In genomic region chr16:3401719-3402397, GRCh38 we compare ENCODE assay signal across 8 cellular contexts. TPM values are rescaled to one million over a fixed set of nuclear protein-coding genes. Genes with fewer than 3 reads are reported as not detected.
A peak's percentile ranks its signal among the peaks of the same experiment; 100 is the strongest.
DNase-seq lines count a peak whose midpoint lies in the region; ATAC-seq and TF ChIP-seq lines count a peak whose summit lies in the region.

No MANE protein-coding gene starts in this region.

- peak; percentile 22 for DNase-seq in 8988T
- DNase-seq in G401 (ENCODE audit: low spot score): peak; percentile 13
- DNase-seq in SK-MEL-5 (ENCODE audit: low read depth, low spot score): peak; percentile 11
- peak; percentile 6 for DNase-seq in epithelial cell of proximal tubule (ENCODE audit: low read depth)
- DNase-seq in osteocyte (ENCODE audit: extremely low spot score, unreplicated experiment): no peak
- no peak for DNase-seq in amniotic stem cell (lab: John Stamatoyannopoulos, UW)
- DNase-seq in activated gamma-delta T cell (lab: John Stamatoyannopoulos, UW): no peak

- peaks cover 25% of the 10 kb centered on the region for H3K9me3 Mint-ChIP-seq in osteocyte (ENCODE audit: unreplicated experiment)

- TF ChIP-seq CTCF in epithelial cell of proximal tubule (conservative IDR thresholded peaks at IDR 0.05; ENCODE audit: low read depth, low read length): no peak
- no peak for TF ChIP-seq CTCF in osteocyte (IDR thresholded peaks at IDR 0.05)

- peak overlapping the region; percentile 84 for H3K27ac Mint-ChIP-seq in osteocyte (ENCODE audit: unreplicated experiment)

- peaks cover 14% of the 10 kb centered on the region for H3K4me1 Mint-ChIP-seq in osteocyte (ENCODE audit: unreplicated experiment)

- H3K36me3 Mint-ChIP-seq in osteocyte (ENCODE audit: unreplicated experiment): peaks cover 56% of the 10 kb centered on the region

- H3K27me3 Mint-ChIP-seq in osteocyte (ENCODE audit: unreplicated experiment): no peaks in the 10 kb centered on the region

- no peak for ATAC-seq in GM21619 (IDR thresholded peaks at IDR 0.05; ENCODE audit: unreplicated experiment)

- in situ Hi-C loops in G401 (cut with HindIII; ENCODE audit: low sequenced_read_pairs): no loop called here
- in situ Hi-C loops in SK-MEL-5 (cut with HindIII; ENCODE audit: low pct_unique_long_range_greater_than_20kb, low sequenced_read_pairs): no loop called here

- H3K4me3 ChIP-seq in epithelial cell of proximal tubule (ENCODE audit: low read depth, low read length): peak overlapping the region; percentile 99

- H3K4me3 Mint-ChIP-seq in osteocyte (ENCODE audit: unreplicated experiment): peak overlapping the region; percentile 88

RNA-seq across cellular contexts. Expression of gene ZNF174, which starts 0.8 kb away (rescaled TPM):
- 20.0 and 26.6 TPM in 2 replicates for total RNA-seq in G401 (2014; rRNA removed; shearing (Covaris generic))
- 11.6 and 13.4 TPM in 2 replicates for total RNA-seq in SK-MEL-5 (2014; rRNA removed; shearing (Covaris generic))
- polyA plus RNA-seq in SK-MEL-5 (2015; cell fraction: cytosol; rRNA removed): 13.8 and 14.9 TPM in 2 replicates
- polyA plus RNA-seq in SK-MEL-5 (2015; cell fraction: nucleus; rRNA removed): 20.3 and 24.7 TPM in 2 replicates
- total RNA-seq in epithelial cell of proximal tubule (9.5 and 13.7 TPM in 2 replicates), osteocyte (13.7 and 14.1 TPM in 2 replicates)

RNA-seq across cellular contexts. Expression of gene ZSCAN32, which starts 1.1 kb away (rescaled TPM):
- total RNA-seq in G401 (2014; rRNA removed; shearing (Covaris generic)): 30.4 and 31.3 TPM in 2 replicates
- 9.0 and 13.3 TPM in 2 replicates for total RNA-seq in SK-MEL-5 (2014; rRNA removed; shearing (Covaris generic))
- polyA plus RNA-seq in SK-MEL-5 (2015; cell fraction: cytosol; rRNA removed): 8.3 and 12.2 TPM in 2 replicates
- 20.3 and 22.7 TPM in 2 replicates for polyA plus RNA-seq in SK-MEL-5 (2015; cell fraction: nucleus; rRNA removed)
- total RNA-seq in epithelial cell of proximal tubule (10.8 and 11.2 TPM in 2 replicates), osteocyte (14.3 and 14.5 TPM in 2 replicates)

RNA-seq across cellular contexts. Expression of gene ZNF597, which starts 41.4 kb away (rescaled TPM):
- total RNA-seq in G401 (2014; rRNA removed; shearing (Covaris generic)): 0.18 and 0.61 TPM in 2 replicates
- 2.8 and 3.1 TPM in 2 replicates for total RNA-seq in SK-MEL-5 (2014; rRNA removed; shearing (Covaris generic))
- polyA plus RNA-seq in SK-MEL-5 (2015; cell fraction: cytosol; rRNA removed): 1.5 and 2.0 TPM in 2 replicates
- polyA plus RNA-seq in SK-MEL-5 (2015; cell fraction: nucleus; rRNA removed): 4.8 and 6.6 TPM in 2 replicates
- 1.0 and 2.1 TPM in 2 replicates for total RNA-seq in epithelial cell of proximal tubule
- total RNA-seq in osteocyte: 2.3 TPM in 2 replicates

RNA-seq across cellular contexts. Expression of gene NAA60, which starts 41.6 kb away (rescaled TPM):
- total RNA-seq in G401 (2014; rRNA removed; shearing (Covaris generic)): 5.2 and 35.3 TPM in 2 replicates
- total RNA-seq in SK-MEL-5 (2014; rRNA removed; shearing (Covaris generic)): 4.7 and 5.2 TPM in 2 replicates
- 51.2 and 67.6 TPM in 2 replicates for polyA plus RNA-seq in SK-MEL-5 (2015; cell fraction: cytosol; rRNA removed)
- 45.3 and 121 TPM in 2 replicates for polyA plus RNA-seq in SK-MEL-5 (2015; cell fraction: nucleus; rRNA removed)
- total RNA-seq in epithelial cell of proximal tubule (19.4 and 23.9 TPM in 2 replicates), osteocyte (53.9 and 55.0 TPM in 2 replicates)

RNA-seq across cellular contexts. Expression of gene OR2C1, which starts 46.2 kb away (rescaled TPM):
- not detected in 2 replicates for total RNA-seq in G401 (2014; rRNA removed; shearing (Covaris generic))
- not detected in 2 replicates for total RNA-seq in SK-MEL-5 (2014; rRNA removed; shearing (Covaris generic))
- polyA plus RNA-seq in SK-MEL-5 (2015; cell fraction: cytosol; rRNA removed): not detected in 2 replicates
- polyA plus RNA-seq in SK-MEL-5 (2015; cell fraction: nucleus; rRNA removed): not detected in 2 replicates
- total RNA-seq in epithelial cell of proximal tubule: not detected in 2 replicates
- not detected in 2 replicates for total RNA-seq in osteocyte

Comparison
In these comparisons a context has a peak if more than half of its experiments do, and no peak if none do; other contexts are left out.
1. DNase-seq: peak in 8988T (single experiment), G401 (single experiment), SK-MEL-5 (single experiment) and epithelial cell of proximal tubule (single experiment); none in osteocyte (single experiment), amniotic stem cell (single experiment) and activated gamma-delta T cell (single experiment).